ENCODE assay signal across 8 cellular contexts in the genomic region with DNA sequence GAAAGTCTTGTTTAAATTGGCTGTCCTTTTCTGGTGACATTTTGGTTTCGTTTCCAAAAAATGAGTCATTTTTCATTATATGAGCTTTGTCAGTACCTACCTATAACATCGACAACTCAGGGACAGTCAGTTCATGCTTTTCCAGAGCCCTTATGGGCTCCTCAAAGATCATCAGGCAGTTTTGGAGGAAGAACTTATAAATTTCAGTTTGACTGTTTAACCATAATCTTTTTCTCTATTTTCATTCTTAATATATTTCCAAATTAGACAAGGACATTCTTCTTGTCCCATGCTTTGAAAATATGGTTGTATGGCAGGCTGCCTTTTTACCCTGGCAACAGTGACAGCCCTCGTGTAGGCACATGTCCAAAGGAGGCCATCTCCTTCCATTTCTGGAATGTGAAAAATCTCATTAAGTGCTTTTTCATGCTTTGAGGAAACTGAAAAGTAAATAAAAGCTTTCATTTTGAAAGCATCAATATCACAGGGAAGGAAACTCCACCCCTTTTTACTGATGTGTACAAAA.
DNase-seq lines count a peak whose midpoint lies in the region; ATAC-seq and TF ChIP-seq lines count a peak whose summit lies in the region.

No MANE protein-coding gene starts in this region.

- no peak overlapping the region for H3K4me3 ChIP-seq in choroid plexus epithelial cell (ENCODE audit: low read depth, low read length)
- no peak overlapping the region for H3K4me3 ChIP-seq in retinal pigment epithelial cell (ENCODE audit: low read length)

- ATAC-seq in GM21528 (IDR thresholded peaks at IDR 0.05; ENCODE audit: low FRiP score, unreplicated experiment) (peak; percentile 37), HG03571 (IDR thresholded peaks at IDR 0.05; ENCODE audit: unreplicated experiment) (no peak)

- DNase-seq in ELR (ENCODE audit: low read depth) (peak; percentile 66), NCI-H446 (lab: John Stamatoyannopoulos, UW) (peak; percentile 62 to 83), choroid plexus epithelial cell (ENCODE audit: low read depth) (peak; percentile 80), retinal pigment epithelial cell (ENCODE audit: low read depth) (peak; percentile 52), DMS79 treated with DMSO at 0.1 percent for 48 hours (lab: John Stamatoyannopoulos, UW) (no peak)
- no peak for DNase-seq in stimulated activated naive CD4-positive, alpha-beta T cell (lab: John Stamatoyannopoulos, UW)

- TF ChIP-seq CTCF in choroid plexus epithelial cell (conservative IDR thresholded peaks at IDR 0.05; ENCODE audit: low read depth, low read length): no peak
- no peak for TF ChIP-seq CTCF in retinal pigment epithelial cell (conservative IDR thresholded peaks at IDR 0.05; ENCODE audit: low read depth, low read length)

Comparison
In these comparisons a context has a peak if more than half of its experiments do, and no peak if none do; other contexts are left out.
1. DNase-seq: peak in ELR (single experiment), NCI-H446 (2 of 2), choroid plexus epithelial cell (single experiment) and retinal pigment epithelial cell (single experiment); none in DMS79 treated with DMSO at 0.1 percent for 48 hours (single experiment) and stimulated activated naive CD4-positive, alpha-beta T cell (0 of 6).